ENCODE assay signal across 29 cellular contexts in genomic region chr3:41740374-41740773, GRCh38.
"Had no signal": no experiment of that assay in that cellular context is flagged by ENCODE, and none has a peak within 500 bp of the region (broad histone marks: within the 10 kb centered on the region; RNA-seq: fewer than 3 reads in every experiment).

No MANE protein-coding gene starts in this region.

- H3K27ac Mint-ChIP-seq: naive thymus-derived CD4-positive, alpha-beta T cell; nephron; stimulated activated naive B cell treated with anti-CD40 and anti-IgM and Interleukin-4, amounts not matched to agents 10 μg/mL and 1 μg/mL and 100 μg/mL, for 72 hours; stimulated activated naive CD8-positive, alpha-beta T cell treated with anti-CD3 and anti-CD28 coated beads, Interleukin-15, Interleukin-2, amounts not matched to agents 100 ng/mL and 50 ng/mL, for 24 hours had no signal

- H3K4me3 Mint-ChIP-seq: naive thymus-derived CD4-positive, alpha-beta T cell; nephron; stimulated activated naive B cell treated with anti-CD40 and anti-IgM and Interleukin-4, amounts not matched to agents 10 μg/mL and 1 μg/mL and 100 μg/mL, for 72 hours; stimulated activated naive CD8-positive, alpha-beta T cell treated with anti-CD3 and anti-CD28 coated beads, Interleukin-15, Interleukin-2, amounts not matched to agents 100 ng/mL and 50 ng/mL, for 24 hours had no signal

- H3K36me3 ChIP-seq: esophagus muscularis mucosa, heart right ventricle, left lung, sigmoid colon, thoracic aorta, tibial nerve, upper lobe of left lung had no signal

- DNase-seq: dermis blood vessel endothelial cell; effector memory CD4-positive, alpha-beta T cell; foreskin keratinocyte; glutamatergic neuron; heart right ventricle; hippocampal formation; left cardiac atrium; left lung; mesendoderm; midbrain; naive thymus-derived CD4-positive, alpha-beta T cell; nucleus accumbens; posterior cingulate gyrus; psoas muscle; right cardiac atrium; sigmoid colon; stimulated activated CD4-positive, alpha-beta T cell treated with anti-CD3 and anti-CD28 coated beads, Interleukin-15, amount 100 ng/mL, for 24 hours; stimulated activated CD4-positive, alpha-beta T cell treated with anti-CD3 and anti-CD28 coated beads, Interleukin-2, amount 100 ng/mL, for 48 hours; stimulated activated naive B cell treated with anti-CD40 and anti-IgM and Interleukin-4, amounts not matched to agents 10 μg/mL and 1 μg/mL and 100 μg/mL, for 72 hours; upper lobe of left lung had no signal

- FAIRE-seq: endothelial cell of umbilical vein, islet of Langerhans, urothelium cell line had no signal

- H3K9me3 ChIP-seq: esophagus muscularis mucosa, left lung, psoas muscle, sigmoid colon, thoracic aorta, tibial nerve, upper lobe of left lung had no signal

- H3K4me1 ChIP-seq: esophagus muscularis mucosa, foreskin keratinocyte, heart right ventricle, left lung, psoas muscle, sigmoid colon, tibial nerve, upper lobe of left lung had no signal

- H3K27ac ChIP-seq: coronary artery, esophagus muscularis mucosa, foreskin keratinocyte, heart right ventricle, left lung, psoas muscle, sigmoid colon, thoracic aorta, tibial nerve, upper lobe of left lung had no signal

- H3K4me3 ChIP-seq: coronary artery, esophagus muscularis mucosa, heart right ventricle, left lung, psoas muscle, sigmoid colon, thoracic aorta, tibial nerve, upper lobe of left lung had no signal

- H3K4me1 Mint-ChIP-seq: naive thymus-derived CD4-positive, alpha-beta T cell; nephron; stimulated activated naive B cell treated with anti-CD40 and anti-IgM and Interleukin-4, amounts not matched to agents 10 μg/mL and 1 μg/mL and 100 μg/mL, for 72 hours had no signal

- H3K27me3 ChIP-seq: esophagus muscularis mucosa, foreskin keratinocyte, heart right ventricle, left lung, sigmoid colon, tibial nerve, upper lobe of left lung had no signal

- ATAC-seq: foreskin keratinocyte; heart right ventricle; left cardiac atrium; left lung; naive thymus-derived CD4-positive, alpha-beta T cell; psoas muscle; right cardiac atrium; stimulated activated naive B cell treated with anti-CD40 and anti-IgM and Interleukin-4, amounts not matched to agents 10 μg/mL and 1 μg/mL and 100 μg/mL, for 72 hours had no signal

- H3K27me3 Mint-ChIP-seq: naive thymus-derived CD4-positive, alpha-beta T cell; stimulated activated naive B cell treated with anti-CD40 and anti-IgM and Interleukin-4, amounts not matched to agents 10 μg/mL and 1 μg/mL and 100 μg/mL, for 72 hours; stimulated activated naive CD8-positive, alpha-beta T cell treated with anti-CD3 and anti-CD28 coated beads, Interleukin-15, Interleukin-2, amounts not matched to agents 100 ng/mL and 50 ng/mL, for 24 hours had no signal
